In the genomic region with DNA sequence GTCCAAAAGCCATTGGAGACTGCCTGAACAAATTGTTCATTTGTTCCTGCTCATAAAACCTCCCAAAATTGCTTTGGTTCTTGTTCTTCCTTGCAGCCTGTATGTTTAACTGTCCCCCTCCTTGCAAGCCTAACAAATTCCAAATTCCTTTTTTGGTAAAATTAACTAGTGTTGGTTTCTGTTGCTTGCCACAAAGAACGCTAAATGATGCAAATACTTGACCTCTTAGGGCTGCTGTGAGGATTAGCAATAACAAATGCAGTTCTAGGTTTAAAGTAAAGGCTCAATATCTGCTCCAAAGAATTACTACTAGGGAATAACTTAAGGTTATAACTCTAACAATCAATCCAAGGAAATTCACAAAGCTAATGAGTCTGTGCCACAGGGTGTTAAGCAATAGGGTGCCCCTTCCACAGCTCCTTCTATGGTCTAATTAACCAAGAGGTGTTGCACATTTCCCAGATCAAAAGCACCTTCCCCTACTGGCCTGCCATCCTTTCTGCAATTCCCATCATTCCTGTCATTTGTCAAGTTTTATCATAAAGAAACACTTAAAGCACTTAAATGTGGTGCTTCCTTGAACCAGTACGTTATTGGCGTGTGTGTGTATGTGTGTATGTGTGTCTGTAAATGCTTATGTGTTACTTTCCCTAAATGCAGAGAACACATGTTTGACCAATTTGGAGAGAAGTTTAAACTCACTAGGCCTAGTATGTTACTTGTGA, we compare ENCODE assay signal across 25 cellular contexts.
DNase-seq lines count a peak whose midpoint lies in the region; ATAC-seq and TF ChIP-seq lines count a peak whose summit lies in the region.
"Had no signal": no experiment of that assay in that cellular context is flagged by ENCODE, and none has a peak within 500 bp of the region (broad histone marks: within the 10 kb centered on the region; RNA-seq: fewer than 3 reads in every experiment).

No MANE protein-coding gene starts in this region.

- H3K4me2 ChIP-seq in IMR-90 (ENCODE audit: low read depth, low read length), result peak overlapping the region; percentile 76
- H3K4me2 ChIP-seq: BLaER1 treated with 17β-estradiol and CSF1 and Interleukin-3, amounts not matched to agents 10 nM and 100 nM; SK-N-SH had no signal

- no TSS peak for BruUV-seq in IMR-90 (replicated peaks; lab: Mats Ljungman, UMichigan)

- peak overlapping the region; percentile 16 for H2AFZ ChIP-seq in IMR-90 (replicated peaks; ENCODE audit: low read length, poor library complexity)

- peak overlapping the region; percentile 89 for H3K4ac ChIP-seq in IMR-90 (ENCODE audit: low read depth, low read length)

- H3K18ac ChIP-seq in IMR-90 (ENCODE audit: low read depth, low read length), result peak overlapping the region; percentile 96

- peak overlapping the region; percentile 92 for H4K91ac ChIP-seq in IMR-90 (ENCODE audit: insufficient read depth, low read depth, low read length)

- no peak overlapping the region for H3K4me3 ChIP-seq in AG04449 (ENCODE audit: low read depth, low read length)
- H3K4me3 ChIP-seq in IMR-90 (ENCODE audit: insufficient read depth, low read depth, low read length), result no peak overlapping the region
- H3K4me3 ChIP-seq in choroid plexus epithelial cell (ENCODE audit: low read depth, low read length), result no peak overlapping the region
- no peak overlapping the region for H3K4me3 ChIP-seq in spleen
- H3K4me3 ChIP-seq: BLaER1 treated with 17β-estradiol and CSF1 and Interleukin-3, amounts not matched to agents 10 nM and 100 nM; GM12878; HAP-1 had no signal

- H3K9ac ChIP-seq in IMR-90 (ENCODE audit: low read depth, low read length), result peak overlapping the region; percentile 64
- H3K9ac ChIP-seq: BLaER1 treated with 17β-estradiol and CSF1 and Interleukin-3, amounts not matched to agents 10 nM and 100 nM; SK-N-SH had no signal

- in situ Hi-C loops in IMR-90 (cut with MboI; ENCODE audit: low sequenced_read_pairs), result no loop called here
- in situ Hi-C loops in ACHN (cut with HindIII; ENCODE audit: low pct_ligation_motif_present, low pct_unique_long_range_greater_than_20kb, low sequenced_read_pairs), result no loop called here

- H3K27ac ChIP-seq in IMR-90 (ENCODE audit: insufficient read depth, low read length) (peak overlapping the region; percentile 97), spleen (peak overlapping the region in 2 of 8 donors; percentile 30 to 31)
- H3K27ac ChIP-seq: 22Rv1; BLaER1 treated with 17β-estradiol and CSF1 and Interleukin-3, amounts not matched to agents 10 nM and 100 nM; HL-60 had no signal

- H2BK20ac ChIP-seq in IMR-90 (ENCODE audit: low read depth, low read length), result peak overlapping the region; percentile 99

- WGBS in IMR-90 (ENCODE audit: extremely low coverage in 2 of 2, insufficient read length in 1 of 2), 2 experiments, result no CpG with 5 or more reads among the region's 3 CpGs
- WGBS in spleen, 5 donors, result 69 to 89% (median 79%) methylated on average over 3 of the region's 3 CpGs

- H3K23ac ChIP-seq in IMR-90 (ENCODE audit: low read depth, low read length), result peak overlapping the region; percentile 90

- peak overlapping the region; percentile 95 for H2AK5ac ChIP-seq in IMR-90 (ENCODE audit: low read depth, low read length)

- TF ChIP-seq CTCF in AG04449 (IDR thresholded peaks at IDR 0.05; ENCODE audit: insufficient read depth, low read length, missing control alignments) (no peak), IMR-90 (conservative IDR thresholded peaks at IDR 0.05; ENCODE audit: low read depth, low read length) (no peak), choroid plexus epithelial cell (conservative IDR thresholded peaks at IDR 0.05; ENCODE audit: low read depth, low read length) (peak; percentile 5), spleen (IDR thresholded peaks at IDR 0.05 in 8 of 11, conservative IDR thresholded peaks at IDR 0.05 in 3 of 11) (no peak)

- no peaks in the 10 kb centered on the region for H4K20me1 ChIP-seq in IMR-90 (ENCODE audit: insufficient read depth, low read length)
- H4K20me1 ChIP-seq: BLaER1 treated with 17β-estradiol and CSF1 and Interleukin-3, amounts not matched to agents 10 nM and 100 nM had no signal

- intact Hi-C loops in IMR-90 (cut with micrococcal nuclease) (loop anchor here (10.0 kb wide), 1 partner anchor 109 kb away; a partner anchor contains a TSS), spleen (cut with DNase I; ENCODE audit: low total_unique reads) (no loop called here)

- CTCF ChIA-PET in AG04449 (lab: Yijun Ruan, JAX), result no interaction called here
- CTCF ChIA-PET in IMR-90 (lab: Yijun Ruan, JAX), result no interaction called here

- DNase-seq in AG04449 (ENCODE audit: low read depth, low spot score) (peak; percentile 4), IMR-90 (peak; percentile 75), choroid plexus epithelial cell (ENCODE audit: low read depth) (peak; percentile 80), iris pigment epithelial cell (ENCODE audit: low read depth) (peak; percentile 45), NCI-H345 (lab: John Stamatoyannopoulos, UW) (no peak), ACHN (no peak), spleen (no peak)
- DNase-seq: AML-193; CD4-positive, alpha-beta T cell; COR-L47; DMS53; GDM1; NCI-H1048; NCI-H1417; NCI-H187; NCI-H2171 treated with DMSO at 0.1 percent for 48 hours; NCI-H524 treated with DMSO at 0.1 percent for 48 hours; NCI-H774; SK-N-SH had no signal

- TF ChIP-seq POLR2A in IMR-90 (IDR thresholded peaks at IDR 0.05; ENCODE audit: low read depth, low read length) (no peak), spleen (IDR thresholded peaks at IDR 0.05) (no peak)

- dilution Hi-C loops in IMR-90 (cut with HindIII; ENCODE audit: low sequenced_read_pairs, unreplicated experiment), result no loop called here

- peak overlapping the region; percentile 71 for H2BK5ac ChIP-seq in IMR-90 (ENCODE audit: low read depth, low read length, poor library complexity, severe bottlenecking)

- peak overlapping the region; percentile 47 for H2AK9ac ChIP-seq in IMR-90 (replicated peaks; ENCODE audit: low read depth, low read length, poor library complexity)

- peak overlapping the region; percentile 82 to 91 for H4K8ac ChIP-seq in IMR-90 (ENCODE audit: low read depth in 2 of 2, low read length in 2 of 2)

- H3K79me1 ChIP-seq in IMR-90 (ENCODE audit: low read depth in 1 of 2, low read length in 2 of 2), result no peaks in the 10 kb centered on the region

- ATAC-seq in IMR-90 (ENCODE audit: low read depth) (peak; percentile 73), HG03442 (IDR thresholded peaks at IDR 0.05; ENCODE audit: unreplicated experiment) (no peak)
- ATAC-seq: GM12878 had no signal

- peak overlapping the region; percentile 94 for H3K14ac ChIP-seq in IMR-90 (replicated peaks; ENCODE audit: low read depth, low read length)

- H2BK120ac ChIP-seq in IMR-90 (ENCODE audit: low read depth, low read length), result peak overlapping the region; percentile 99

- H3K27me3 ChIP-seq in IMR-90 (ENCODE audit: control insufficient read depth, insufficient read depth, low read length) (no peaks in the 10 kb centered on the region), spleen (replicated peaks in 1 of 7) (no peaks in the 10 kb centered on the region)
- H3K27me3 ChIP-seq: BLaER1 treated with 17β-estradiol and CSF1 and Interleukin-3, amounts not matched to agents 10 nM and 100 nM had no signal

- peak overlapping the region; percentile 78 for H3K56ac ChIP-seq in IMR-90 (ENCODE audit: extremely low read depth, insufficient read depth, low read length)

- no peaks in the 10 kb centered on the region for H3K9me3 ChIP-seq in IMR-90 (ENCODE audit: control insufficient read depth, insufficient read depth, low read length)
- no peaks in the 10 kb centered on the region for H3K9me3 ChIP-seq in spleen
- H3K9me3 ChIP-seq: HAP-1, SK-N-SH had no signal

- POLR2A ChIA-PET in AG04449 (lab: Yijun Ruan, JAX), result no interaction called here
- POLR2A ChIA-PET in IMR-90 (lab: Charles Lee; ENCODE audit: unreplicated experiment), result no interaction called here

- H4K5ac ChIP-seq in IMR-90 (ENCODE audit: low read depth, low read length), result peak overlapping the region; percentile 93

- peak overlapping the region; percentile 90; the same call in 2 of the 3 replicates for H2BK15ac ChIP-seq in IMR-90 (ENCODE audit: low read depth, low read length)

- no peak for TF ChIP-seq RAD21 in IMR-90 (IDR thresholded peaks at IDR 0.05; ENCODE audit: low read length)

- peaks cover 10% of the 10 kb centered on the region; the same call in 1 of the 2 replicates for H3K9me1 ChIP-seq in IMR-90 (ENCODE audit: insufficient read depth, low read length)

- no peaks in the 10 kb centered on the region for H3K36me3 ChIP-seq in IMR-90 (ENCODE audit: control insufficient read depth, insufficient read depth, low read length)
- H3K36me3 ChIP-seq in spleen, result no peaks in the 10 kb centered on the region
- H3K36me3 ChIP-seq: BLaER1 treated with 17β-estradiol and CSF1 and Interleukin-3, amounts not matched to agents 10 nM and 100 nM; HAP-1 had no signal

- H3K4me1 ChIP-seq in IMR-90 (ENCODE audit: control insufficient read depth, insufficient read depth, low read length) (peaks cover 33% of the 10 kb centered on the region), spleen (no peaks in the 10 kb centered on the region)
- H3K4me1 ChIP-seq: BLaER1 treated with 17β-estradiol and CSF1 and Interleukin-3, amounts not matched to agents 10 nM and 100 nM; HAP-1 had no signal

TF ChIP-seq in IMR-90, 13 proteins besides CTCF, POLR2A, EP300 and RAD21 (continues in another document):
- TF ChIP-seq, protein P1, sequence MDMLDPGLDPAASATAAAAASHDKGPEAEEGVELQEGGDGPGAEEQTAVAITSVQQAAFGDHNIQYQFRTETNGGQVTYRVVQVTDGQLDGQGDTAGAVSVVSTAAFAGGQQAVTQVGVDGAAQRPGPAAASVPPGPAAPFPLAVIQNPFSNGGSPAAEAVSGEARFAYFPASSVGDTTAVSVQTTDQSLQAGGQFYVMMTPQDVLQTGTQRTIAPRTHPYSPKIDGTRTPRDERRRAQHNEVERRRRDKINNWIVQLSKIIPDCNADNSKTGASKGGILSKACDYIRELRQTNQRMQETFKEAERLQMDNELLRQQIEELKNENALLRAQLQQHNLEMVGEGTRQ (IDR thresholded peaks at IDR 0.05; ENCODE audit: low read depth, low read length), result no peak
- TF ChIP-seq FOS (IDR thresholded peaks at IDR 0.05; ENCODE audit: low read depth, low read length) (no peak), SMC3 (IDR thresholded peaks at IDR 0.05; ENCODE audit: low read depth, low read length) (no peak), CEBPB (IDR thresholded peaks at IDR 0.05; ENCODE audit: low read depth, low read length) (no peak), MAFK (IDR thresholded peaks at IDR 0.05; ENCODE audit: low read depth, low read length) (no peak), MAZ (IDR thresholded peaks at IDR 0.05; ENCODE audit: borderline replicate concordance, low read depth, low read length) (no peak), NFE2L2 (IDR thresholded peaks at IDR 0.05; ENCODE audit: low read depth, low read length) (no peak), MXI1 (IDR thresholded peaks at IDR 0.05; ENCODE audit: borderline replicate concordance, low read depth, low read length) (no peak), RFX5 (IDR thresholded peaks at IDR 0.05; ENCODE audit: low read depth, low read length) (no peak)

Comparison
In these comparisons a context has a peak if more than half of its experiments do, and no peak if none do; other contexts are left out.
1. DNase-seq: peak in AG04449 (single experiment), IMR-90 (single experiment), choroid plexus epithelial cell (single experiment) and iris pigment epithelial cell (single experiment); none in NCI-H345 (single experiment), ACHN (single experiment) and spleen (single experiment).